In the genomic region with DNA sequence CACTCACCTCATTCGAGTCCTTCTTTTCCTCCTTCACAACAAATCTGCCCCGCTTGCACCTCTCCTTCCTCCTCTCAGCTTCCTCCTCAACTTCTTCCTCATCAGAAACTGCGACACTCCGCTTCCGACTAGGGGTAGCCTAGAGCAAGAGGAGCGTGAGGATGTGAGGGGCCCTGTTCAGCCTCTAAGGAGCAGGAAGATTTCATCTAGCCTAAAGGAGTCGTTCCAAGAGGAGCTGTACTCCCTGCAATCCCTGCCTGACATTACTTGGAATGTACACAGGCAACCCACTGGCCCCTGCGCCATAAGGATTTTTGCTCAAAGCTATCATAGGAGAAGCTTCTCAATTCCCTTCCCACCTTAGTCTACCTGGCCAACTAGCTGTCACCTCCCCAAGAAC, we compare ENCODE assay signal across 30 cellular contexts.
"Had no signal": no experiment of that assay in that cellular context is flagged by ENCODE, and none has a peak within 500 bp of the region (broad histone marks: within the 10 kb centered on the region; RNA-seq: fewer than 3 reads in every experiment).

No MANE protein-coding gene starts in this region.

- H3K4me1 ChIP-seq: colonic mucosa, gastrocnemius medialis, parathyroid adenoma, psoas muscle, sigmoid colon, upper lobe of right lung had no signal

- H3K27me3 Mint-ChIP-seq: activated CD4-positive, alpha-beta memory T cell treated with anti-CD3 and anti-CD28 coated beads, Interleukin-2, amount 10 ng/mL, durations not matched to agents 7 days and 5 days; activated CD4-positive, alpha-beta T cell treated with anti-CD3 and anti-CD28 coated beads, Interleukin-2, amount 10 ng/mL, durations not matched to agents 24 days and 14 days; activated naive CD4-positive, alpha-beta T cell treated with anti-CD3 and anti-CD28 coated beads, Interleukin-2, amount 10 ng/mL, durations not matched to agents 7 days and 5 days; stimulated activated naive B cell treated with anti-CD40 and anti-IgM and Interleukin-4, amounts not matched to agents 10 μg/mL and 1 μg/mL and 100 μg/mL, for 72 hours had no signal

- H3K4me3 ChIP-seq: colonic mucosa, gastrocnemius medialis, mucosa of descending colon, psoas muscle, sigmoid colon, smooth muscle cell, stomach, tibial artery, upper lobe of right lung had no signal

- H3K4me3 Mint-ChIP-seq: activated CD4-positive, alpha-beta memory T cell treated with anti-CD3 and anti-CD28 coated beads, Interleukin-2, amount 10 ng/mL, durations not matched to agents 7 days and 5 days; activated CD4-positive, alpha-beta T cell treated with anti-CD3 and anti-CD28 coated beads, Interleukin-2, amount 10 ng/mL, durations not matched to agents 24 days and 14 days; activated naive CD4-positive, alpha-beta T cell treated with anti-CD3 and anti-CD28 coated beads, Interleukin-2, amount 10 ng/mL, durations not matched to agents 7 days and 5 days; stimulated activated naive B cell treated with anti-CD40 and anti-IgM and Interleukin-4, amounts not matched to agents 10 μg/mL and 1 μg/mL and 100 μg/mL, for 72 hours had no signal

- H3K9me3 ChIP-seq: colonic mucosa, gastrocnemius medialis, mucosa of descending colon, psoas muscle, sigmoid colon, stomach, tibial artery, upper lobe of right lung had no signal

- H3K27ac Mint-ChIP-seq: activated CD4-positive, alpha-beta memory T cell treated with anti-CD3 and anti-CD28 coated beads, Interleukin-2, amount 10 ng/mL, durations not matched to agents 7 days and 5 days; activated CD4-positive, alpha-beta T cell treated with anti-CD3 and anti-CD28 coated beads, Interleukin-2, amount 10 ng/mL, durations not matched to agents 24 days and 14 days; activated naive CD4-positive, alpha-beta T cell treated with anti-CD3 and anti-CD28 coated beads, Interleukin-2, amount 10 ng/mL, durations not matched to agents 7 days and 5 days had no signal

- H3K4me1 Mint-ChIP-seq: activated CD4-positive, alpha-beta T cell treated with anti-CD3 and anti-CD28 coated beads, Interleukin-2, amount 10 ng/mL, durations not matched to agents 24 days and 14 days; stimulated activated naive B cell treated with anti-CD40 and anti-IgM and Interleukin-4, amounts not matched to agents 10 μg/mL and 1 μg/mL and 100 μg/mL, for 72 hours had no signal

- H3K27me3 ChIP-seq: colonic mucosa, gastrocnemius medialis, sigmoid colon, stomach, tibial artery, upper lobe of right lung had no signal

- DNase-seq: activated CD4-positive, alpha-beta memory T cell treated with anti-CD3 and anti-CD28 coated beads, Interleukin-2, amount 10 ng/mL, durations not matched to agents 7 days and 5 days; activated CD4-positive, alpha-beta T cell treated with anti-CD3 and anti-CD28 coated beads, Interleukin-2, amount 10 ng/mL, durations not matched to agents 24 days and 14 days; activated CD8-positive, alpha-beta memory T cell treated with anti-CD3 and anti-CD28 coated beads, Interleukin-2, amount 50 U/mL, for 48 hours; activated gamma-delta T cell; activated naive CD4-positive, alpha-beta T cell treated with anti-CD3 and anti-CD28 coated beads, Interleukin-2, amount 10 ng/mL, durations not matched to agents 7 days and 5 days; anterior cingulate cortex; cerebellar nuclear complex; colonic mucosa; effector CD8-positive, alpha-beta T cell; gastrocnemius medialis; glutamatergic neuron; islet precursor cell; left cardiac atrium; left ventricle myocardium superior; mucosa of descending colon; nucleus accumbens; psoas muscle; sigmoid colon; stimulated activated CD4-positive, alpha-beta T cell treated with anti-CD3 and anti-CD28 coated beads, Interleukin-1b, Interleukin-23, amount 100 ng/mL, for 48 hours; stimulated activated CD4-positive, alpha-beta T cell treated with anti-CD3 and anti-CD28 coated beads, Interleukin-4, amount 100 ng/mL, for 4 hours; stimulated activated CD8-positive, alpha-beta memory T cell treated with anti-CD3 and anti-CD28 coated beads, Interleukin-4, amount 100 ng/mL, for 48 hours; stimulated activated naive B cell treated with anti-CD40 and anti-IgM and Interleukin-4, amounts not matched to agents 10 μg/mL and 1 μg/mL and 100 μg/mL, for 72 hours; stomach; T-helper 1 cell; tibial artery; upper lobe of right lung had no signal

- H3K9me3 Mint-ChIP-seq: activated CD4-positive, alpha-beta memory T cell treated with anti-CD3 and anti-CD28 coated beads, Interleukin-2, amount 10 ng/mL, durations not matched to agents 7 days and 5 days; activated CD4-positive, alpha-beta T cell treated with anti-CD3 and anti-CD28 coated beads, Interleukin-2, amount 10 ng/mL, durations not matched to agents 24 days and 14 days; activated naive CD4-positive, alpha-beta T cell treated with anti-CD3 and anti-CD28 coated beads, Interleukin-2, amount 10 ng/mL, durations not matched to agents 7 days and 5 days; stimulated activated naive B cell treated with anti-CD40 and anti-IgM and Interleukin-4, amounts not matched to agents 10 μg/mL and 1 μg/mL and 100 μg/mL, for 72 hours had no signal

- ATAC-seq: activated CD4-positive, CD25-positive, alpha-beta regulatory T cell treated with anti-CD3 and anti-CD28 coated beads, Interleukin-2, amount 50 U/mL, for 24 hours; gastrocnemius medialis; left cardiac atrium; left ventricle myocardium superior; mucosa of descending colon; psoas muscle; stimulated activated naive B cell treated with anti-CD40 and anti-IgM and Interleukin-4, amounts not matched to agents 10 μg/mL and 1 μg/mL and 100 μg/mL, for 72 hours; upper lobe of right lung had no signal

- H3K27ac ChIP-seq: colonic mucosa, gastrocnemius medialis, parathyroid adenoma, psoas muscle, sigmoid colon, stomach, tibial artery, upper lobe of right lung, VCaP had no signal
